Comparison of ENCODE assay signal across 9 cellular contexts in genomic region chr19:4547303-4548237, GRCh38. TPM values are rescaled to one million over a fixed set of nuclear protein-coding genes. Genes with fewer than 3 reads are reported as not detected.
DNase-seq lines count a peak whose midpoint lies in the region; ATAC-seq and TF ChIP-seq lines count a peak whose summit lies in the region.
"Had no signal": no experiment of that assay in that cellular context is flagged by ENCODE, and none has a peak within 500 bp of the region (broad histone marks: within the 10 kb centered on the region; RNA-seq: fewer than 3 reads in every experiment).

No MANE protein-coding gene starts in this region.

- no peak overlapping the region for H3K27ac Mint-ChIP-seq in type B pancreatic cell

- ATAC-seq in HG02763 (IDR thresholded peaks at IDR 0.05; ENCODE audit: unreplicated experiment) = no peak
- ATAC-seq in GM21528 (IDR thresholded peaks at IDR 0.05; ENCODE audit: low FRiP score, unreplicated experiment) = no peak

- no peak overlapping the region for H3K4me3 ChIP-seq in fibroblast of the aortic adventitia (ENCODE audit: low read depth, low read length)
- H3K4me3 ChIP-seq: ovary had no signal

- TF ChIP-seq CTCF in fibroblast of the aortic adventitia (IDR thresholded peaks at IDR 0.05; ENCODE audit: insufficient read depth, low read length) (peak; percentile 11), type B pancreatic cell (conservative IDR thresholded peaks at IDR 0.05) (peak; percentile 43)

- H3K4me3 Mint-ChIP-seq in type B pancreatic cell = no peak overlapping the region

- no peaks in the 10 kb centered on the region for H3K36me3 Mint-ChIP-seq in type B pancreatic cell

- peak; percentile 42 for DNase-seq in stimulated activated CD4-positive, alpha-beta T cell treated with anti-CD3 and anti-CD28 coated beads, Interleukin-15, amount 100 ng/mL, for 24 hours
- no peak for DNase-seq in stimulated activated CD4-positive, alpha-beta T cell treated with anti-CD3 and anti-CD28 coated beads, Interleukin-12 subunit alpha, Interleukin-12 subunit beta, amount 100 ng/mL, for 4 hours
- DNase-seq in OCI-M1 (lab: John Stamatoyannopoulos, UW) (peak; percentile 46), fibroblast of the aortic adventitia (ENCODE audit: low read depth) (no peak), type B pancreatic cell (ENCODE audit: extremely low spot score, unreplicated experiment) (no peak), NCI-H146 treated with DMSO at 0.1 percent for 48 hours (lab: John Stamatoyannopoulos, UW; ENCODE audit: unreplicated experiment) (no peak)

- no peaks in the 10 kb centered on the region for H3K9me3 Mint-ChIP-seq in type B pancreatic cell

- no peaks in the 10 kb centered on the region for H3K27me3 Mint-ChIP-seq in type B pancreatic cell

- no peaks in the 10 kb centered on the region for H3K4me1 Mint-ChIP-seq in type B pancreatic cell (ENCODE audit: unreplicated experiment)

RNA-seq across cellular contexts. Expression of gene LRG1, which starts 7.7 kb away (rescaled TPM):
- total RNA-seq in fibroblast of the aortic adventitia (ENCODE audit: low replicate concordance) (not detected in 2 replicates), type B pancreatic cell (ENCODE audit: low replicate concordance) (0.21 and 1.2 TPM in 2 replicates)

RNA-seq across cellular contexts. Expression of gene SEMA6B, which starts 11.9 kb away (rescaled TPM):
- total RNA-seq in fibroblast of the aortic adventitia (ENCODE audit: low replicate concordance) = 0.72 and 1.7 TPM in 2 replicates
- 1.7 and 9.5 TPM in 2 replicates for total RNA-seq in type B pancreatic cell (ENCODE audit: low replicate concordance)

RNA-seq across cellular contexts. Expression of gene PLIN5, which starts 12.5 kb away (rescaled TPM):
- total RNA-seq in fibroblast of the aortic adventitia (ENCODE audit: low replicate concordance) (0.16 TPM in 1 of 2 replicates, not detected in the other), type B pancreatic cell (ENCODE audit: low replicate concordance) (1.2 and 4.3 TPM in 2 replicates)

RNA-seq across cellular contexts. Expression of gene PLIN4, which starts 29.3 kb away (rescaled TPM):
- total RNA-seq in fibroblast of the aortic adventitia (ENCODE audit: low replicate concordance) (0.90 and 6.6 TPM in 2 replicates), type B pancreatic cell (ENCODE audit: low replicate concordance) (0.48 TPM in 2 replicates)

Comparison
In these comparisons a context has a peak if more than half of its experiments do, and no peak if none do; other contexts are left out.
1. DNase-seq: peak in stimulated activated CD4-positive, alpha-beta T cell treated with anti-CD3 and anti-CD28 coated beads, Interleukin-15, amount 100 ng/mL, for 24 hours (single experiment) and OCI-M1 (single experiment); none in stimulated activated CD4-positive, alpha-beta T cell treated with anti-CD3 and anti-CD28 coated beads, Interleukin-12 subunit alpha, Interleukin-12 subunit beta, amount 100 ng/mL, for 4 hours (single experiment), fibroblast of the aortic adventitia (single experiment), type B pancreatic cell (single experiment) and NCI-H146 treated with DMSO at 0.1 percent for 48 hours (single experiment).